In the genomic region with DNA sequence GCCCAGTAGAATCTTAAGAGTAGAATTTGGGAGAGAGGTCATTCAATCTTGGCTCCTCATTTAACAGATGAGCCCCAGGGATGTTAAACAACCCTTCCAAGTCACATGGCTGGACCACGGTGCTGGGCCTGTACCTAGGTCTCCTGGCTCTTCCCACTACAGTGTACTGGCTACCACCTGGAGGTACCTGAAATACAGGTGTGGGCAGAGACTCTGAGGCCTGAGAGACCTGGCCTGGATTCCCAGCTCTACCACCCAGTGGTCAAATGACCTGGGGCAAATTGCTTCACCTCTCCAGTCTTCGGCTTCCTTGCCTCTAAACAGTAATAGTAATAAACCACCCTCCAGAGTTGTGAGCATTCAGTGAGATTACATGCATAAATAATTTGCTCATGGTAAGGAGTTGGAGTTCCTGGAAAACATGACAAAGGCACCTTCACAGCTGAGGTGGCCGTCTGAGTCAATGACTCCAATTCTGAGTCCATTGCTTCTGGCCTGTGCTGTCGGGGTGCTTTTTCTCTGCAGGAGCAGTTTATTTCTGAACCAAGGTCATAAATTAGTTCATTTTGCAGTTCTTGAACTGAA, we compare ENCODE assay signal across 15 cellular contexts.
"Had no signal": no experiment of that assay in that cellular context is flagged by ENCODE, and none has a peak within 500 bp of the region (broad histone marks: within the 10 kb centered on the region; RNA-seq: fewer than 3 reads in every experiment).

No MANE protein-coding gene starts in this region.

- H3K36me3 ChIP-seq: neutrophil had no signal

- H3K27ac ChIP-seq: coronary artery, gastroesophageal sphincter, neutrophil, tibial artery had no signal

- ATAC-seq: activated CD8-positive, alpha-beta memory T cell treated with anti-CD3 and anti-CD28 coated beads, Interleukin-2, amount 10 ng/mL, durations not matched to agents 7 days and 5 days; gastroesophageal sphincter; natural killer cell treated with Interleukin-12 subunit alpha and Interleukin-12 subunit beta and Interleukin-15 and Interleukin-18, amount 100 ng/mL, for 72 hours; stimulated activated naive CD8-positive, alpha-beta T cell treated with anti-CD3 and anti-CD28 coated beads, Interleukin-15, Interleukin-2, amounts not matched to agents 100 U/mL and 50 U/mL, for 24 hours had no signal

- DNase-seq: activated CD4-positive, CD25-positive, alpha-beta regulatory T cell; activated CD8-positive, alpha-beta memory T cell treated with anti-CD3 and anti-CD28 coated beads, Interleukin-2, amount 10 ng/mL, durations not matched to agents 7 days and 5 days; anterior cingulate cortex; immature natural killer cell; retina; stimulated activated CD4-positive, alpha-beta T cell treated with anti-CD3 and anti-CD28 coated beads, Interleukin-12 subunit alpha, Interleukin-12 subunit beta, amount 100 ng/mL, for 4 hours; stimulated activated naive CD8-positive, alpha-beta T cell treated with anti-CD3 and anti-CD28 coated beads, Interleukin-15, Interleukin-2, amounts not matched to agents 100 U/mL and 50 U/mL, for 24 hours; substantia nigra; T1000; tibial artery had no signal

- H3K27me3 ChIP-seq: gastroesophageal sphincter, neutrophil, tibial artery had no signal

- H3K4me3 ChIP-seq: coronary artery, gastroesophageal sphincter, lung, tibial artery had no signal

- H3K9me3 ChIP-seq: gastroesophageal sphincter, neutrophil, tibial artery had no signal
